In the genomic region with DNA sequence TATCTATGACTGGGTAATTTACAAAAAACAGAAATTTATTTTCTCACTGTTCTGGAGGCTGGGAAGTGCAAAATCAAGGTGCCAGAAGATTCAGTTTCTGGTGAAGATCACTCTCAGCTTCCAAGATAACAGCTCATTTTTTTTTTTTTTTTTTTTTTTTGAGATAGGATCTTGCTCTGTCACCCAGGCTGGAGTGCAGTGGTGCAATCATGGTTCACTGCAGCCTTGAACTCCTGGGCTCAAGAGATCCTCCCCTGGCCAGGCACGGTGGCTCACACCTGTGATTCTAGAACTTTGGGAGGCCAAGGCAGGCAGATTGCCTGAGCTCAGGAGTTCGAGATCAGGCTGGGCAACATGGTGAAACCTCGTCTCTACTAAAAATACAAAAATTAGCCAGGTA, we compare ENCODE assay signal across 4 cellular contexts. TPM values are rescaled to one million over a fixed set of nuclear protein-coding genes. Genes with fewer than 3 reads are reported as not detected.
"Had no signal": no experiment of that assay in that cellular context is flagged by ENCODE, and none has a peak within 500 bp of the region (broad histone marks: within the 10 kb centered on the region; RNA-seq: fewer than 3 reads in every experiment).

No MANE protein-coding gene starts in this region.

RNA-seq across cellular contexts. Expression of gene FBXO17, which starts 22.0 kb away (rescaled TPM):
- total RNA-seq: activated naive CD8-positive, alpha-beta T cell treated with anti-CD3 and anti-CD28 coated beads for 36 hours; activated naive CD8-positive, alpha-beta T cell treated with anti-CD3 and anti-CD28 coated beads, Interleukin-2, amount 10 ng/mL, durations not matched to agents 7 days and 5 days; activated T-cell treated with anti-CD3 and anti-CD28 coated beads, Interleukin-2, amount 50 U/mL, for 72 hours; activated T-helper 2 cell treated with anti-CD3 and anti-CD28 coated beads, Interferon-gamma antibody, Interleukin-2, Interleukin-4, amounts not matched to agents 10 μg/mL and 5 μg/mL and 100 μg/mL, durations not matched to agents 14 hours and 24 hours and 36 hours had no signal

RNA-seq across cellular contexts. Expression of gene FBXO27, which starts 34.8 kb away (rescaled TPM):
- total RNA-seq: activated naive CD8-positive, alpha-beta T cell treated with anti-CD3 and anti-CD28 coated beads, Interleukin-2, amount 10 ng/mL, durations not matched to agents 7 days and 5 days had no signal
